8 cellular contexts compared by ENCODE assay signal in genomic region chr17:18093616-18094408, GRCh38. TPM values are rescaled to one million over a fixed set of nuclear protein-coding genes. Genes with fewer than 3 reads are reported as not detected.
DNase-seq lines count a peak whose midpoint lies in the region; TF ChIP-seq lines count a peak whose summit lies in the region.

No MANE protein-coding gene starts in this region.

- TF ChIP-seq CTCF in GM12864 (IDR thresholded peaks at IDR 0.05; ENCODE audit: low read depth, low read length, missing control alignments) (peak; percentile 25), fibroblast of villous mesenchyme (IDR thresholded peaks at IDR 0.05; ENCODE audit: insufficient read depth, low read depth, low read length) (peak; percentile 58), lower leg skin (IDR thresholded peaks at IDR 0.05) (no peak)

- in situ Hi-C loops in ACHN (cut with HindIII; ENCODE audit: low pct_ligation_motif_present, low pct_unique_long_range_greater_than_20kb, low sequenced_read_pairs) = no loop called here

- intact Hi-C loops in lower leg skin (cut with DNase I; ENCODE audit: low total_unique reads) = no loop called here

- WGBS in lower leg skin, 2 donors = 76 to 80% methylated on average over 15 of the region's 15 CpGs

- DNase-seq in ACHN = peak; percentile 55
- DNase-seq in GM12864 (ENCODE audit: low read depth) = no peak
- peak; percentile 90 for DNase-seq in RKO (ENCODE audit: low spot score)
- peak; percentile 81 for DNase-seq in fibroblast of villous mesenchyme (ENCODE audit: low read depth)
- peak; percentile 39 for DNase-seq in stimulated activated CD8-positive, alpha-beta memory T cell treated with anti-CD3 and anti-CD28 coated beads, Interleukin-4, amount 100 ng/mL, for 48 hours
- no peak for DNase-seq in KG1 (lab: John Stamatoyannopoulos, UW)
- no peak for DNase-seq in lower leg skin (ENCODE audit: low spot score in 2 of 2)
- no peak for DNase-seq in middle frontal gyrus (ENCODE audit: extremely low spot score, low spot score)

- no peak for TF ChIP-seq POLR2A in lower leg skin (IDR thresholded peaks at IDR 0.05)

- H3K4me3 ChIP-seq in GM12864 (ENCODE audit: low read depth, low read length) = no peak overlapping the region
- H3K4me3 ChIP-seq in fibroblast of villous mesenchyme (ENCODE audit: low read depth, low read length) = no peak overlapping the region
- H3K4me3 ChIP-seq in lower leg skin (ENCODE audit: low read depth, poor library complexity, severe bottlenecking) = no peak overlapping the region

RNA-seq across cellular contexts. Expression of gene DRG2, which starts 6.1 kb away (rescaled TPM):
- total RNA-seq in fibroblast of villous mesenchyme = 30.3 and 33.2 TPM in 2 replicates
- total RNA-seq in lower leg skin = 10 to 100 TPM; 33.5 to 44.5 (median 37.4) TPM

RNA-seq across cellular contexts. Expression of gene MYO15A, which starts 14.7 kb away (rescaled TPM):
- total RNA-seq in fibroblast of villous mesenchyme = 0.43 and 0.97 TPM in 2 replicates
- under 1 TPM; 0.30 to 0.68 (median 0.50) TPM for total RNA-seq in lower leg skin

RNA-seq across cellular contexts. Expression of gene GID4, which starts 54.6 kb away (rescaled TPM):
- total RNA-seq in fibroblast of villous mesenchyme (6.8 and 7.8 TPM in 2 replicates), lower leg skin (10 to 100 TPM; 23.0 to 30.1 (median 24.1) TPM)

RNA-seq across cellular contexts. Expression of gene ATPAF2, which starts 54.8 kb away (rescaled TPM):
- total RNA-seq in fibroblast of villous mesenchyme = 13.0 and 15.5 TPM in 2 replicates
- total RNA-seq in lower leg skin = 10 to 100 TPM; 17.4 to 32.1 (median 22.9) TPM

Comparison
In these comparisons a context has a peak if more than half of its experiments do, and no peak if none do; other contexts are left out.
1. DNase-seq: peak in ACHN (single experiment), RKO (single experiment), fibroblast of villous mesenchyme (single experiment) and stimulated activated CD8-positive, alpha-beta memory T cell treated with anti-CD3 and anti-CD28 coated beads, Interleukin-4, amount 100 ng/mL, for 48 hours (single experiment); none in GM12864 (single experiment), KG1 (single experiment), lower leg skin (0 of 2) and middle frontal gyrus (single experiment).
2. CTCF ChIP-seq: peak in GM12864 (single experiment) and fibroblast of villous mesenchyme (single experiment); none in lower leg skin (0 of 3).